Comparison of ENCODE assay signal across 1 cellular context in genomic region chr1:167599839-167600581, GRCh38.
TF ChIP-seq lines count a peak whose summit lies in the region.

No MANE protein-coding gene starts in this region.

TF ChIP-seq in K562, 482 proteins besides CTCF, POLR2A, EP300 and RAD21 (continued from another document and continues in another):
- TF ChIP-seq GTF2B (IDR thresholded peaks at IDR 0.05; ENCODE audit: extremely low read depth, insufficient read length) (no peak), BRD9 (IDR thresholded peaks at IDR 0.05; ENCODE audit: low read depth, partially characterized antibody) (peak; percentile 44), NFIC (IDR thresholded peaks at IDR 0.05) (no peak), SMARCC2 (IDR thresholded peaks at IDR 0.05; ENCODE audit: low read depth) (no peak), ZNF280A (IDR thresholded peaks at IDR 0.05; ENCODE audit: low read depth, partially characterized antibody) (no peak), PRPF4 (IDR thresholded peaks at IDR 0.05; ENCODE audit: insufficient read depth, low read depth, low read length, poor library complexity, severe bottlenecking) (no peak), HSF4 (CRISPR knock-in tag; IDR thresholded peaks at IDR 0.05; ENCODE audit: borderline replicate concordance) (no peak), ZNF764 (CRISPR knock-in tag; IDR thresholded peaks at IDR 0.05; ENCODE audit: low read depth) (no peak), RBM22 (IDR thresholded peaks at IDR 0.05; ENCODE audit: low read depth, low read length, poor library complexity, severe bottlenecking) (no peak), NCOR1 (IDR thresholded peaks at IDR 0.05) (no peak), CHD1 (IDR thresholded peaks at IDR 0.05; ENCODE audit: low read length) (no peak), E4F1 (CRISPR knock-in tag; IDR thresholded peaks at IDR 0.05; ENCODE audit: borderline replicate concordance) (no peak), JUN (IDR thresholded peaks at IDR 0.05; ENCODE audit: borderline replicate concordance, low read depth, low read length) (peak; percentile 81), JUN (CRISPR knock-in tag; IDR thresholded peaks at IDR 0.05; ENCODE audit: borderline replicate concordance) (no peak; the same call in 1 of the 2 replicates), THRA (IDR thresholded peaks at IDR 0.05) (no peak), ZNF76 (CRISPR knock-in tag; IDR thresholded peaks at IDR 0.05; ENCODE audit: borderline replicate concordance) (no peak), MAFF (IDR thresholded peaks at IDR 0.05; ENCODE audit: low read length) (0 out of 2 replicates have a peak, but pooled peaks have one; percentile 16), NCOA4 (IDR thresholded peaks at IDR 0.05; ENCODE audit: partially characterized antibody) (no peak), RUNX1 (IDR thresholded peaks at IDR 0.05; ENCODE audit: low read depth) (no peak), CREB3L1 (IDR thresholded peaks at IDR 0.05; ENCODE audit: borderline replicate concordance, low read depth) (peak; percentile 77; the same call in 1 of the 2 replicates), ZNF830 (CRISPR knock-in tag; IDR thresholded peaks at IDR 0.05) (no peak), YY1 (IDR thresholded peaks at IDR 0.05; ENCODE audit: borderline replicate concordance in 1 of 3, control insufficient read depth in 1 of 3, extremely low read depth in 1 of 3, insufficient read depth in 3 of 3, insufficient read length in 1 of 3, insufficient replicate concordance in 2 of 3, low read depth in 1 of 3, low read length in 2 of 3) (no peak), GTF3C2 (IDR thresholded peaks at IDR 0.05; ENCODE audit: borderline replicate concordance, extremely low read depth, insufficient read length) (no peak), ARNT (IDR thresholded peaks at IDR 0.05) (no peak; a peak in 1 of 4 replicates), THAP7 (CRISPR knock-in tag; IDR thresholded peaks at IDR 0.05) (no peak), E2F3 (CRISPR knock-in tag; IDR thresholded peaks at IDR 0.05) (no peak), RBBP5 (IDR thresholded peaks at IDR 0.05; ENCODE audit: borderline replicate concordance, insufficient read depth, low read length, poor library complexity, severe bottlenecking) (no peak), HDAC8 (tag; IDR thresholded peaks at IDR 0.05) (no peak), ZNF518B (CRISPR knock-in tag; IDR thresholded peaks at IDR 0.05) (no peak), ZNF239 (CRISPR knock-in tag; IDR thresholded peaks at IDR 0.05) (no peak), PHF21A (IDR thresholded peaks at IDR 0.05; ENCODE audit: borderline replicate concordance, low read depth) (no peak), DMBX1 (CRISPR knock-in tag; IDR thresholded peaks at IDR 0.05; ENCODE audit: borderline replicate concordance) (no peak), ZKSCAN8 (CRISPR knock-in tag; IDR thresholded peaks at IDR 0.05) (no peak), PML (IDR thresholded peaks at IDR 0.05; ENCODE audit: low read length) (no peak), POLR2B (IDR thresholded peaks at IDR 0.05; ENCODE audit: low read depth, partially characterized antibody) (no peak), ZNF146 (CRISPR knock-in tag; IDR thresholded peaks at IDR 0.05; ENCODE audit: unreplicated experiment) (no peak), PCBP2 (IDR thresholded peaks at IDR 0.05; ENCODE audit: low read depth, low read length, poor library complexity, severe bottlenecking) (no peak)
